Comparison of ENCODE assay signal across 17 cellular contexts in the genomic region with DNA sequence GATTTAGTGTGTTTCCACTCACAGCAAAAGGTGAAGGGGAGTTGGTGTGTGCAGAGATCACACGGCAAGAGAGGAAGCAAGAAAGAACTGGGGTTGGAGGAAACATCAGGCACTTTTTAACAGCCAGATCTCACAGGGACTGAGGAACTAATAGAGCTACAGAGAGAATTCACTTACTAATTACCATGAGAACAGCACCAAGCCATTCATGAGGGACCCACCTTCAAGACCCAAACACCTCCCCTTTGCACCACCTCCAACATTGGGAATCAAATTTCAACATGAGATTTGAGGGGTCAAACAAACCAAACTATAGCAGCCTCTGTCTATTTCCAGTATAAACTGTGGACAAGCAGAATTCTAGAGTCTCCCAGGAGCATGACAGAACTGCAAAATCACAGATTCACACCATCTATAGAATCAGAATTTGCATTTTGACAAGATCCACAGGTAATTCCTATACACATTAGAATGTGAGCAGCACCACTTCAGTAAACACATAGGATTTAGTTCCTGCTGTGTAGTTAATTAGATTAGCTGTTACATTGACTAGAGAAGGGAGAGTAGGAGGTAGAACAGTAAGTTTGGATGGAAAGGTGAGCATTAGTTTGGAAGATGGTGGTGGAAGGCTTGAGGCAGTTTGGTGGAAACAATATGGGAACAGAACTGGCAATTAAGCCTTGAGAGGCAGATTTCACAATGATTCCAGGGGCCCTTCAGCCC.
DNase-seq lines count a peak whose midpoint lies in the region; ATAC-seq, FAIRE-seq and TF ChIP-seq lines count a peak whose summit lies in the region.
"Had no signal": no experiment of that assay in that cellular context is flagged by ENCODE, and none has a peak within 500 bp of the region (broad histone marks: within the 10 kb centered on the region; RNA-seq: fewer than 3 reads in every experiment).

No MANE protein-coding gene starts in this region.

- no peaks in the 10 kb centered on the region for H3K4me1 Mint-ChIP-seq in activated naive CD8-positive, alpha-beta T cell treated with anti-CD3 and anti-CD28 coated beads, Interleukin-2, amount 50 U/mL, for 24 hours
- H3K4me1 Mint-ChIP-seq: CD4-positive, alpha-beta memory T cell had no signal

- no peak for TF ChIP-seq CTCF in bronchial epithelial cell (IDR thresholded peaks at IDR 0.05; ENCODE audit: insufficient read depth, low read length, severe bottlenecking)

- no peak overlapping the region for H3K4me3 Mint-ChIP-seq in activated naive CD8-positive, alpha-beta T cell treated with anti-CD3 and anti-CD28 coated beads, Interleukin-2, amount 50 U/mL, for 24 hours
- H3K4me3 Mint-ChIP-seq: CD4-positive, alpha-beta memory T cell had no signal

- H3K4me3 ChIP-seq in HUES64 (ENCODE audit: low read length) (no peak overlapping the region), bronchial epithelial cell (ENCODE audit: low read depth, low read length) (no peak overlapping the region)
- H3K4me3 ChIP-seq: A549 had no signal

- H3K27ac Mint-ChIP-seq in activated naive CD8-positive, alpha-beta T cell treated with anti-CD3 and anti-CD28 coated beads, Interleukin-2, amount 50 U/mL, for 24 hours: no peak overlapping the region
- H3K27ac Mint-ChIP-seq: CD4-positive, alpha-beta memory T cell had no signal

- H3K9ac ChIP-seq in HUES64 (ENCODE audit: low read depth, low read length): no peak overlapping the region

- peak; percentile 32 for FAIRE-seq in bronchial epithelial cell (lab: Jason Lieb, UNC)
- no peak for FAIRE-seq in GM19239 (lab: Jason Lieb, UNC)
- FAIRE-seq: A549, GM12892, HepG2 had no signal

- no peaks in the 10 kb centered on the region for H3K36me3 ChIP-seq in HUES64 (ENCODE audit: insufficient read depth, low read length)
- no peaks in the 10 kb centered on the region for H3K36me3 ChIP-seq in bronchial epithelial cell (ENCODE audit: control insufficient read depth, insufficient read depth, low read length)
- H3K36me3 ChIP-seq: BE2C had no signal

- 0 out of 2 replicates have a peak overlapping the region, but pooled peaks have one; percentile 20 for H3K27ac ChIP-seq in HUES64 (ENCODE audit: low read depth, low read length)
- H3K27ac ChIP-seq: A549, C4-2B had no signal

- H3K4me1 ChIP-seq in HUES64 (ENCODE audit: insufficient read depth, low read length): peaks cover 29% of the 10 kb centered on the region
- H3K4me1 ChIP-seq: A549, BE2C had no signal

- WGBS in HUES64: 92% methylated on average over 1 of the region's 1 CpG

- H3K9me3 ChIP-seq in HUES64 (ENCODE audit: insufficient read depth, low read depth, low read length): no peaks in the 10 kb centered on the region
- H3K9me3 ChIP-seq: A549, BE2C had no signal

- no peaks in the 10 kb centered on the region for H3K27me3 ChIP-seq in HUES64 (ENCODE audit: insufficient read depth, low read length)
- no peaks in the 10 kb centered on the region for H3K27me3 ChIP-seq in bronchial epithelial cell (ENCODE audit: control insufficient read depth, insufficient read depth, low read length)
- H3K27me3 ChIP-seq: BE2C had no signal

- DNase-seq in bronchial epithelial cell (ENCODE audit: low read depth) (no peak), iPS-NIHi11 (ENCODE audit: low spot score) (peak; percentile 13), NCI-H345 (lab: John Stamatoyannopoulos, UW) (no peak), GM19239 (ENCODE audit: insufficient read length, low spot score) (no peak)
- no peak for DNase-seq in stimulated activated CD8-positive, alpha-beta memory T cell treated with anti-CD3 and anti-CD28 coated beads, Interleukin-4, amount 100 ng/mL, for 48 hours
- no peak for DNase-seq in activated naive CD8-positive, alpha-beta T cell treated with anti-CD3 and anti-CD28 coated beads, Interleukin-2, amount 50 U/mL, for 24 hours
- DNase-seq: BE2C; CD4-positive, alpha-beta memory T cell; DMS79; EL; GDM1 had no signal

- H3K9me3 Mint-ChIP-seq in activated naive CD8-positive, alpha-beta T cell treated with anti-CD3 and anti-CD28 coated beads, Interleukin-2, amount 50 U/mL, for 24 hours: no peaks in the 10 kb centered on the region

- H3K36me3 Mint-ChIP-seq in activated naive CD8-positive, alpha-beta T cell treated with anti-CD3 and anti-CD28 coated beads, Interleukin-2, amount 50 U/mL, for 24 hours (ENCODE audit: low read depth): no peaks in the 10 kb centered on the region
- H3K36me3 Mint-ChIP-seq: CD4-positive, alpha-beta memory T cell had no signal

- ATAC-seq in activated naive CD8-positive, alpha-beta T cell treated with anti-CD3 and anti-CD28 coated beads, Interleukin-2, amount 50 U/mL, for 24 hours: no peak
- ATAC-seq: A549, HCT116, HepG2 had no signal

- H3K27me3 Mint-ChIP-seq in activated naive CD8-positive, alpha-beta T cell treated with anti-CD3 and anti-CD28 coated beads, Interleukin-2, amount 50 U/mL, for 24 hours: no peaks in the 10 kb centered on the region
- H3K27me3 Mint-ChIP-seq: CD4-positive, alpha-beta memory T cell had no signal
